In genomic region chr16:29262715-29263114, GRCh38 we compare ENCODE assay signal across 7 cellular contexts.
DNase-seq lines count a peak whose midpoint lies in the region; ATAC-seq and TF ChIP-seq lines count a peak whose summit lies in the region.
"Not testable (repeated sequence)": the region's sequence is repeated elsewhere in the genome, so short reads cannot be mapped to it uniquely, and the experiment has no call there.

No MANE protein-coding gene starts in this region.

- not testable (repeated sequence) for H3K4me3 ChIP-seq in IMR-90 (ENCODE audit: insufficient read depth, low read depth, low read length); ascending aorta; coronary artery; left ventricle myocardium inferior; mesenchymal stem cell (ENCODE audit: insufficient read depth in 1 of 2, low read depth in 1 of 2, low read length in 2 of 2)
- peak overlapping the region; percentile 42 for H3K4me3 ChIP-seq in parathyroid adenoma (ENCODE audit: low read depth, low read length)

- TF ChIP-seq POLR2A in IMR-90 (IDR thresholded peaks at IDR 0.05; ENCODE audit: low read depth, low read length): not testable (repeated sequence)

- peak overlapping the region; percentile 83 for H3K27ac Mint-ChIP-seq in type B pancreatic cell

- not testable (repeated sequence) for H2AK9ac ChIP-seq in IMR-90 (replicated peaks; ENCODE audit: low read depth, low read length, poor library complexity)

- peak overlapping the region; percentile 90 for H2BK5ac ChIP-seq in IMR-90 (ENCODE audit: low read depth, low read length, poor library complexity, severe bottlenecking)
- H2BK5ac ChIP-seq in mesenchymal stem cell (ENCODE audit: low read depth, low read length, poor library complexity, severe bottlenecking): not testable (repeated sequence)

- not testable (repeated sequence) for H3K4me2 ChIP-seq in IMR-90 (ENCODE audit: low read depth, low read length); mesenchymal stem cell (ENCODE audit: low read length, poor library complexity, severe bottlenecking)
- peak overlapping the region; percentile 78 for H3K4me2 ChIP-seq in parathyroid adenoma (ENCODE audit: low read length)

- not testable (repeated sequence) for TF ChIP-seq CTCF in IMR-90 (conservative IDR thresholded peaks at IDR 0.05; ENCODE audit: low read depth, low read length); ascending aorta (IDR thresholded peaks at IDR 0.05); coronary artery (IDR thresholded peaks at IDR 0.05); left ventricle myocardium inferior (IDR thresholded peaks at IDR 0.05; ENCODE audit: borderline replicate concordance); parathyroid adenoma (IDR thresholded peaks at IDR 0.05); type B pancreatic cell (conservative IDR thresholded peaks at IDR 0.05)

- not testable (repeated sequence) for H3K36me3 Mint-ChIP-seq in type B pancreatic cell

- peaks cover 0 to 21% of the 10 kb centered on the region in 2 experiments; a peak in 2 of 4 replicates for H3K79me1 ChIP-seq in IMR-90 (ENCODE audit: low read depth in 1 of 2, low read length in 2 of 2)
- not testable (repeated sequence) for H3K79me1 ChIP-seq in mesenchymal stem cell (replicated peaks; ENCODE audit: low read length, poor library complexity, severe bottlenecking)

- peak overlapping the region; percentile 51 for H3K56ac ChIP-seq in IMR-90 (ENCODE audit: extremely low read depth, insufficient read depth, low read length)

- H3K27ac ChIP-seq in IMR-90 (ENCODE audit: insufficient read depth, low read length): peak overlapping the region; percentile 92
- peak overlapping the region; percentile 87 to 93 for H3K27ac ChIP-seq in ascending aorta
- peak overlapping the region; percentile 20 to 85 for H3K27ac ChIP-seq in coronary artery
- peak overlapping the region; percentile 80 for H3K27ac ChIP-seq in left ventricle myocardium inferior (replicated peaks)
- not testable (repeated sequence) for H3K27ac ChIP-seq in mesenchymal stem cell (ENCODE audit: low read length, poor library complexity, severe bottlenecking)
- H3K27ac ChIP-seq in parathyroid adenoma: peak overlapping the region; percentile 93

- not testable (repeated sequence) for H3K9me3 Mint-ChIP-seq in type B pancreatic cell

- not testable (repeated sequence) for DNase-seq in IMR-90; ascending aorta (ENCODE audit: low spot score in 2 of 2); left ventricle myocardium inferior; mesenchymal stem cell; type B pancreatic cell (ENCODE audit: extremely low spot score, unreplicated experiment)
- peak; percentile 35 for DNase-seq in coronary artery (ENCODE audit: low spot score)

- H3K27me3 Mint-ChIP-seq in type B pancreatic cell: not testable (repeated sequence)

- H3K4me3 Mint-ChIP-seq in type B pancreatic cell: not testable (repeated sequence)

- intact Hi-C loops in IMR-90 (cut with micrococcal nuclease); ascending aorta (cut with DNase I); left ventricle myocardium inferior (cut with micrococcal nuclease): not testable (repeated sequence)

- POLR2A ChIA-PET in IMR-90 (lab: Charles Lee; ENCODE audit: unreplicated experiment): not testable (repeated sequence)

- WGBS in IMR-90 (ENCODE audit: extremely low coverage in 2 of 2, insufficient read length in 1 of 2), 2 experiments: 74% methylated on average over 3 of the region's 7 CpGs; no CpG with 5 or more reads in 1 of the 2 experiments
- 95% methylated on average over 7 of the region's 7 CpGs for WGBS in mesenchymal stem cell

- H3K36me3 ChIP-seq in IMR-90 (ENCODE audit: control insufficient read depth, insufficient read depth, low read length); ascending aorta; left ventricle myocardium inferior; mesenchymal stem cell (ENCODE audit: control insufficient read depth in 1 of 2, insufficient read depth in 2 of 2, low read depth in 1 of 2, low read length in 2 of 2); parathyroid adenoma (ENCODE audit: control insufficient read depth, insufficient read depth, low read length): not testable (repeated sequence)

- peaks cover 10% of the 10 kb centered on the region for H3K4me1 Mint-ChIP-seq in type B pancreatic cell (ENCODE audit: unreplicated experiment)

- H2AK5ac ChIP-seq in IMR-90 (ENCODE audit: low read depth, low read length): peak overlapping the region; percentile 99
- peak overlapping the region; percentile 10 for H2AK5ac ChIP-seq in mesenchymal stem cell (ENCODE audit: low read length, severe bottlenecking)

- H3K4me1 ChIP-seq in IMR-90 (ENCODE audit: control insufficient read depth, insufficient read depth, low read length) (peaks cover 33% of the 10 kb centered on the region), ascending aorta (peaks cover 14 to 30% of the 10 kb centered on the region in 2 donors), left ventricle myocardium inferior (peaks cover 35% of the 10 kb centered on the region), mesenchymal stem cell (ENCODE audit: control insufficient read depth, insufficient read depth, low read depth, low read length) (peaks cover 22% of the 10 kb centered on the region), parathyroid adenoma (peaks cover 39% of the 10 kb centered on the region)

- peak overlapping the region; percentile 81 to 91 for H4K8ac ChIP-seq in IMR-90 (ENCODE audit: low read depth in 2 of 2, low read length in 2 of 2)
- not testable (repeated sequence) for H4K8ac ChIP-seq in mesenchymal stem cell (ENCODE audit: low read length)

- H2BK120ac ChIP-seq in IMR-90 (ENCODE audit: low read depth, low read length): peak overlapping the region; percentile 99
- peak overlapping the region; percentile 79 for H2BK120ac ChIP-seq in mesenchymal stem cell (ENCODE audit: low read depth, low read length)

- dilution Hi-C loops in IMR-90 (cut with HindIII; ENCODE audit: low sequenced_read_pairs, unreplicated experiment): not testable (repeated sequence)

- not testable (repeated sequence) for H3K27me3 ChIP-seq in IMR-90 (ENCODE audit: control insufficient read depth, insufficient read depth, low read length); ascending aorta; left ventricle myocardium inferior (ENCODE audit: low read depth); mesenchymal stem cell (ENCODE audit: control insufficient read depth in 1 of 2, insufficient read depth in 1 of 2, low read length in 2 of 2); parathyroid adenoma (ENCODE audit: control insufficient read depth, insufficient read depth, low read length)

- peak overlapping the region; percentile 91 to 97 for H2BK12ac ChIP-seq in mesenchymal stem cell (ENCODE audit: low read length in 2 of 2)

- peak overlapping the region; percentile 99 for H2BK15ac ChIP-seq in IMR-90 (ENCODE audit: low read depth, low read length)
- peak overlapping the region; percentile 44 for H2BK15ac ChIP-seq in mesenchymal stem cell (ENCODE audit: low read depth, poor library complexity, severe bottlenecking)

- H3K79me2 ChIP-seq in parathyroid adenoma: not testable (repeated sequence)

- not testable (repeated sequence) for ATAC-seq in IMR-90 (ENCODE audit: low read depth)

- TF ChIP-seq RAD21 in IMR-90 (IDR thresholded peaks at IDR 0.05; ENCODE audit: low read length): not testable (repeated sequence)

- peaks cover 11% of the 10 kb centered on the region for H3K9me1 ChIP-seq in IMR-90 (ENCODE audit: insufficient read depth, low read length)

- H2BK20ac ChIP-seq in IMR-90 (ENCODE audit: low read depth, low read length): peak overlapping the region; percentile 97

- CTCF ChIA-PET in IMR-90 (lab: Yijun Ruan, JAX): not testable (repeated sequence)

- in situ Hi-C loops in IMR-90 (cut with MboI; ENCODE audit: low sequenced_read_pairs): loop anchor here (25.0 kb wide), 1 partner anchor 300 kb away; the partner anchor contains the start of genes NFATC2IP and SPNS1

- not testable (repeated sequence) for H2AFZ ChIP-seq in IMR-90 (replicated peaks; ENCODE audit: low read length, poor library complexity); mesenchymal stem cell (ENCODE audit: low read depth, low read length)
- H2AFZ ChIP-seq in parathyroid adenoma: peak overlapping the region; percentile 69

- H3K23ac ChIP-seq in IMR-90 (ENCODE audit: low read depth, low read length): peak overlapping the region; percentile 82; the same call in 1 of the 2 replicates
- H3K23ac ChIP-seq in mesenchymal stem cell (ENCODE audit: low read length in 2 of 2): not testable (repeated sequence)

- H3K14ac ChIP-seq in IMR-90 (replicated peaks; ENCODE audit: low read depth, low read length) (peak overlapping the region; percentile 99), mesenchymal stem cell (ENCODE audit: low read length in 2 of 2) (peak overlapping the region in 1 of 2 experiments; percentile 7)

- not testable (repeated sequence) for H3K9me3 ChIP-seq in IMR-90 (ENCODE audit: control insufficient read depth, insufficient read depth, low read length); ascending aorta; left ventricle myocardium inferior (replicated peaks); mesenchymal stem cell (ENCODE audit: control insufficient read depth, low read length); parathyroid adenoma (ENCODE audit: control insufficient read depth, low read length)

- not testable (repeated sequence) for H4K20me1 ChIP-seq in IMR-90 (ENCODE audit: insufficient read depth, low read length)

- peak overlapping the region; percentile 91 for H4K5ac ChIP-seq in IMR-90 (ENCODE audit: low read depth, low read length)

- H4K91ac ChIP-seq in IMR-90 (ENCODE audit: insufficient read depth, low read depth, low read length) (peak overlapping the region; percentile 99), mesenchymal stem cell (ENCODE audit: low read length) (peak overlapping the region; percentile 93)

- peak overlapping the region; percentile 99 for H3K4ac ChIP-seq in IMR-90 (ENCODE audit: low read depth, low read length)
- H3K4ac ChIP-seq in mesenchymal stem cell (ENCODE audit: low read depth in 1 of 2, low read length in 2 of 2): peak overlapping the region in 1 of 2 experiments; percentile 95

- peak overlapping the region; percentile 96 for H3K18ac ChIP-seq in IMR-90 (ENCODE audit: low read depth, low read length)
- H3K18ac ChIP-seq in mesenchymal stem cell (ENCODE audit: low read depth in 1 of 2, low read length in 2 of 2): peak overlapping the region; percentile 61 to 77

- BruUV-seq in IMR-90 (replicated peaks; lab: Mats Ljungman, UMichigan): not testable (repeated sequence)

- peak overlapping the region; percentile 60 for H3K9ac ChIP-seq in IMR-90 (ENCODE audit: low read depth, low read length)
- H3K9ac ChIP-seq in mesenchymal stem cell (ENCODE audit: low read length); parathyroid adenoma: not testable (repeated sequence)
